Comparison of ENCODE assay signal across 1 cellular context in the genomic region with DNA sequence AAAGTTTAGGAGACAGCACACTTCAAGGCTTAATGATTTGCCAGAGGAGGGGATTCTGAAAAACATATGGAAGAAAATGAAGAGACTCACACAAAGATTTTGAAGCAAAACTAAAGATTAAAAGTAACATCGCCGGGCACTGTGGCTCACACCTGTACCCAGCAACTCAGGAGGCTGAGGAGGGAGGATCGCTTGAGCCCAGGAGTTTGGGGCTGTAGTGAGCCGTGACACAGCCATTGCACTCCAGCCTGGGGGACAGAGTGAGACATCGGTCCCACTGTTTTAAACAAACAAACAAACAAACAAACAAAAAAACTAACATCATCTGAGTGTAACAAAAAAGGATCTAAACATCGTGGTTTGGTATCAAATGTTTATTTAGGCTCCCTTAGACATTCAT.
TF ChIP-seq lines count a peak whose summit lies in the region.

No MANE protein-coding gene starts in this region.

TF ChIP-seq in GM12878, 131 proteins besides CTCF, POLR2A, EP300 and RAD21:
- TF ChIP-seq TCF12 (IDR thresholded peaks at IDR 0.05; ENCODE audit: low read depth, low read length), result no peak
- TF ChIP-seq EGR1 (IDR thresholded peaks at IDR 0.05; ENCODE audit: borderline replicate concordance in 1 of 2, low read depth in 2 of 2, low read length in 2 of 2), result no peak
- no peak for TF ChIP-seq ATF7 (IDR thresholded peaks at IDR 0.05; ENCODE audit: low read depth)
- TF ChIP-seq CHD1 (IDR thresholded peaks at IDR 0.05; ENCODE audit: low read depth, low read length), result no peak
- TF ChIP-seq, protein P1, sequence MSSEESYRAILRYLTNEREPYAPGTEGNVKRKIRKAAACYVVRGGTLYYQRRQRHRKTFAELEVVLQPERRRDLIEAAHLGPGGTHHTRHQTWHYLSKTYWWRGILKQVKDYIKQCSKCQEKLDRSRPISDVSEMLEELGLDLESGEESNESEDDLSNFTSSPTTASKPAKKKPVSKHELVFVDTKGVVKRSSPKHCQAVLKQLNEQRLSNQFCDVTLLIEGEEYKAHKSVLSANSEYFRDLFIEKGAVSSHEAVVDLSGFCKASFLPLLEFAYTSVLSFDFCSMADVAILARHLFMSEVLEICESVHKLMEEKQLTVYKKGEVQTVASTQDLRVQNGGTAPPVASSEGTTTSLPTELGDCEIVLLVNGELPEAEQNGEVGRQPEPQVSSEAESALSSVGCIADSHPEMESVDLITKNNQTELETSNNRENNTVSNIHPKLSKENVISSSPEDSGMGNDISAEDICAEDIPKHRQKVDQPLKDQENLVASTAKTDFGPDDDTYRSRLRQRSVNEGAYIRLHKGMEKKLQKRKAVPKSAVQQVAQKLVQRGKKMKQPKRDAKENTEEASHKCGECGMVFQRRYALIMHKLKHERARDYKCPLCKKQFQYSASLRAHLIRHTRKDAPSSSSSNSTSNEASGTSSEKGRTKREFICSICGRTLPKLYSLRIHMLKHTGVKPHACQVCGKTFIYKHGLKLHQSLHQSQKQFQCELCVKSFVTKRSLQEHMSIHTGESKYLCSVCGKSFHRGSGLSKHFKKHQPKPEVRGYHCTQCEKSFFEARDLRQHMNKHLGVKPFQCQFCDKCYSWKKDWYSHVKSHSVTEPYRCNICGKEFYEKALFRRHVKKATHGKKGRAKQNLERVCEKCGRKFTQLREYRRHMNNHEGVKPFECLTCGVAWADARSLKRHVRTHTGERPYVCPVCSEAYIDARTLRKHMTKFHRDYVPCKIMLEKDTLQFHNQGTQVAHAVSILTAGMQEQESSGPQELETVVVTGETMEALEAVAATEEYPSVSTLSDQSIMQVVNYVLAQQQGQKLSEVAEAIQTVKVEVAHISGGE (CRISPR knock-in tag; IDR thresholded peaks at IDR 0.05), result no peak
- TF ChIP-seq ASH2L (IDR thresholded peaks at IDR 0.05; ENCODE audit: borderline replicate concordance, low read depth), result no peak
- no peak for TF ChIP-seq NR2C2 (IDR thresholded peaks at IDR 0.05; ENCODE audit: borderline replicate concordance, control insufficient read depth, insufficient read length, low read depth)
- TF ChIP-seq CREB1 (IDR thresholded peaks at IDR 0.05; ENCODE audit: low read depth), result no peak
- no peak for TF ChIP-seq JUNB (IDR thresholded peaks at IDR 0.05)
- TF ChIP-seq SMARCA5 (IDR thresholded peaks at IDR 0.05), result no peak
- no peak for TF ChIP-seq KDM1A (IDR thresholded peaks at IDR 0.05; ENCODE audit: borderline replicate concordance)
- no peak for TF ChIP-seq NBN (IDR thresholded peaks at IDR 0.05)
- no peak for TF ChIP-seq MTA2 (IDR thresholded peaks at IDR 0.05; ENCODE audit: low read depth)
- TF ChIP-seq NRF1 (conservative IDR thresholded peaks at IDR 0.05; ENCODE audit: low read depth, low read length), result no peak
- TF ChIP-seq HCFC1 (IDR thresholded peaks at IDR 0.05; ENCODE audit: low read length), result no peak
- TF ChIP-seq PAX8 (IDR thresholded peaks at IDR 0.05), result no peak
- no peak for TF ChIP-seq ZNF24 (IDR thresholded peaks at IDR 0.05)
- TF ChIP-seq NFIC (IDR thresholded peaks at IDR 0.05; ENCODE audit: low read depth, low read length), result no peak
